1 cellular context compared by ENCODE assay signal in genomic region chr5:172169216-172169615, GRCh38.
TF ChIP-seq lines count a peak whose summit lies in the region.

No MANE protein-coding gene starts in this region.

TF ChIP-seq in GM12891, 5 proteins besides CTCF, POLR2A, EP300 and RAD21:
- TF ChIP-seq SPI1 (IDR thresholded peaks at IDR 0.05; ENCODE audit: low read depth, low read length) (no peak), PAX5 (IDR thresholded peaks at IDR 0.05; ENCODE audit: insufficient read depth, low read length, severe bottlenecking) (no peak), POU2F2 (IDR thresholded peaks at IDR 0.05; ENCODE audit: low read depth, low read length) (no peak), TAF1 (IDR thresholded peaks at IDR 0.05; ENCODE audit: low read depth, low read length) (no peak), POLR2AphosphoS5 (IDR thresholded peaks at IDR 0.05; ENCODE audit: low read depth, low read length) (no peak)
